In genomic region chr1:16666502-16667421, GRCh38 we compare ENCODE assay signal across 10 cellular contexts. TPM values are rescaled to one million over a fixed set of nuclear protein-coding genes. Genes with fewer than 3 reads are reported as not detected.
DNase-seq lines count a peak whose midpoint lies in the region; ATAC-seq, FAIRE-seq and TF ChIP-seq lines count a peak whose summit lies in the region.
"Not testable (repeated sequence)": the region's sequence is repeated elsewhere in the genome, so short reads cannot be mapped to it uniquely, and the experiment has no call there.
"Had no signal": no experiment of that assay in that cellular context is flagged by ENCODE, and none has a peak within 500 bp of the region (broad histone marks: within the 10 kb centered on the region; RNA-seq: fewer than 3 reads in every experiment).

TSS of gene RNU1-3 (minus strand) at chr1:16666948.

- not testable (repeated sequence) for TF ChIP-seq EP300 in GM12878 (IDR thresholded peaks at IDR 0.05; ENCODE audit: borderline replicate concordance in 1 of 2, control insufficient read depth in 1 of 2, low read depth in 2 of 2, low read length in 2 of 2); ovary (IDR thresholded peaks at IDR 0.05)

- H3K36me3 ChIP-seq in CD8-positive, alpha-beta T cell (ENCODE audit: insufficient read depth, low read length); RWPE2 (ENCODE audit: low read depth); GM12878 (ENCODE audit: control insufficient read depth in 2 of 2, insufficient read depth in 2 of 2, low read length in 1 of 2); ovary: not testable (repeated sequence)

- SMC1A ChIA-PET in GM12878 (lab: Charles Lee; ENCODE audit: uncharacterized antibody, unreplicated experiment) = not testable (repeated sequence)

- not testable (repeated sequence) for H3K9me3 Mint-ChIP-seq in CD8-positive, alpha-beta T cell

- H3K9ac ChIP-seq in GM12878 (ENCODE audit: control insufficient read depth, insufficient read depth, low read length) = not testable (repeated sequence)

- TSS peak; percentile 100 for BruUV-seq in GM12878 (replicated peaks; lab: Mats Ljungman, UMichigan)

- not testable (repeated sequence) for H3K36me3 Mint-ChIP-seq in CD8-positive, alpha-beta T cell

- CTCF ChIA-PET in CD8-positive, alpha-beta T cell (lab: Charles Lee); GM12878 (lab: Yijun Ruan, JAX): not testable (repeated sequence)

- H3K4me3 ChIP-seq in CD8-positive, alpha-beta T cell (ENCODE audit: low read depth, low read length); RWPE2 (ENCODE audit: severe bottlenecking); GM12878; ovary: not testable (repeated sequence)

- not testable (repeated sequence) for H3K27me3 ChIP-seq in CD8-positive, alpha-beta T cell (ENCODE audit: insufficient read depth, low read length); RWPE2 (ENCODE audit: insufficient read depth, poor library complexity, severe bottlenecking); GM12878 (replicated peaks in 1 of 2; ENCODE audit: control insufficient read depth in 2 of 2, insufficient read depth in 2 of 2, low read length in 1 of 2); ovary

- intact Hi-C loops in CD8-positive, alpha-beta T cell (cut with DNase I, micrococcal nuclease); GM12878 (cut with micrococcal nuclease; ENCODE audit: unreplicated experiment); left cardiac atrium (cut with DNase I); ovary (cut with DNase I): not testable (repeated sequence)

- not testable (repeated sequence) for H3K4me1 ChIP-seq in CD8-positive, alpha-beta T cell (ENCODE audit: insufficient read depth, low read length); RWPE2 (ENCODE audit: insufficient read depth, poor library complexity, severe bottlenecking); GM12878 (ENCODE audit: control insufficient read depth, insufficient read depth, low read length); ovary (ENCODE audit: insufficient read depth)

- DNase-seq in CD8-positive, alpha-beta T cell; H54 (ENCODE audit: insufficient read length, low spot score); RWPE2 (ENCODE audit: low spot score); GM12878 (ENCODE audit: low read depth, low spot score); left cardiac atrium; ovary: not testable (repeated sequence)

- not testable (repeated sequence) for H3K27ac Mint-ChIP-seq in CD8-positive, alpha-beta T cell

- H4K20me1 ChIP-seq in GM12878 (ENCODE audit: control insufficient read depth, insufficient read depth) = not testable (repeated sequence)

- ATAC-seq in CD8-positive, alpha-beta T cell = peak; percentile 97
- peak; percentile 87 for ATAC-seq in GM19328 (IDR thresholded peaks at IDR 0.05; ENCODE audit: unreplicated experiment)
- peak; percentile 78 for ATAC-seq in HG03108 (IDR thresholded peaks at IDR 0.05; ENCODE audit: unreplicated experiment)
- peak; percentile 99 for ATAC-seq in RWPE2 (ENCODE audit: low read depth)
- peak; percentile 100 for ATAC-seq in GM12878
- ATAC-seq in left cardiac atrium = peak; percentile 98 to 100

- in situ Hi-C loops in GM12878 (cut with MboI) = not testable (repeated sequence)

- not testable (repeated sequence) for H3K4me2 ChIP-seq in GM12878 (ENCODE audit: control insufficient read depth, insufficient read depth)

- TF ChIP-seq RAD21 in GM12878 (IDR thresholded peaks at IDR 0.05; ENCODE audit: insufficient read depth, low read depth, low read length) = not testable (repeated sequence)

- H3K9me3 ChIP-seq in CD8-positive, alpha-beta T cell (ENCODE audit: low read length); RWPE2 (ENCODE audit: severe bottlenecking); GM12878 (replicated peaks; ENCODE audit: control insufficient read depth, insufficient read depth, low read length); ovary: not testable (repeated sequence)

- not testable (repeated sequence) for H2AFZ ChIP-seq in GM12878 (ENCODE audit: control insufficient read depth, low read depth, low read length)

- TF ChIP-seq POLR2A in H54 (IDR thresholded peaks at IDR 0.05; ENCODE audit: low read depth, low read length); GM12878 (IDR thresholded peaks at IDR 0.05; ENCODE audit: low read depth, low read length); ovary (IDR thresholded peaks at IDR 0.05): not testable (repeated sequence)

- not testable (repeated sequence) for TF ChIP-seq CTCF in CD8-positive, alpha-beta T cell (IDR thresholded peaks at IDR 0.05); RWPE2 (IDR thresholded peaks at IDR 0.05; ENCODE audit: poor library complexity, severe bottlenecking); GM12878 (IDR thresholded peaks at IDR 0.05 in 2 of 3, conservative IDR thresholded peaks at IDR 0.05 in 1 of 3; ENCODE audit: control insufficient read depth in 2 of 3, extremely low read depth in 1 of 3, insufficient read depth in 1 of 3, low read depth in 3 of 3, low read length in 3 of 3); ovary (IDR thresholded peaks at IDR 0.05)

- WGBS in GM12878 (ENCODE audit: insufficient coverage, insufficient replicate concordance, low lambda C conversion rate, missing lambda C conversion rate) = no CpG with 5 or more reads among the region's 46 CpGs
- no CpG with 5 or more reads among the region's 46 CpGs for WGBS in ovary, 3 donors

- not testable (repeated sequence) for H3K79me2 ChIP-seq in GM12878 (ENCODE audit: control insufficient read depth, insufficient read depth, low read length)

- peak; percentile 99 for FAIRE-seq in H54 (lab: Jason Lieb, UNC)
- FAIRE-seq in GM12878 (lab: Jason Lieb, UNC) = not testable (repeated sequence)

- H3K27me3 Mint-ChIP-seq in CD8-positive, alpha-beta T cell (ENCODE audit: low read depth) = not testable (repeated sequence)

- POLR2A ChIA-PET in CD8-positive, alpha-beta T cell (lab: Charles Lee); GM12878 (lab: Charles Lee): not testable (repeated sequence)

- not testable (repeated sequence) for H3K4me1 Mint-ChIP-seq in CD8-positive, alpha-beta T cell (ENCODE audit: low read depth)

- RAD21 ChIA-PET in GM12878 (lab: Charles Lee; ENCODE audit: unreplicated experiment) = not testable (repeated sequence)

- not testable (repeated sequence) for H3K4me3 Mint-ChIP-seq in CD8-positive, alpha-beta T cell

- H3K27ac ChIP-seq in CD8-positive, alpha-beta T cell (ENCODE audit: low read depth, low read length); RWPE2 (ENCODE audit: poor library complexity, severe bottlenecking); GM12878 (ENCODE audit: control insufficient read depth, insufficient read depth); ovary: not testable (repeated sequence)

RNA-seq across cellular contexts. Expression of gene RNU1-3, which starts in this region (rescaled TPM):
- total RNA-seq in CD8-positive, alpha-beta T cell = 1,000 to 10,000 TPM; 3,774 to 3,852 TPM
- total RNA-seq in GM12878 (2013; cell fraction: nucleolus; rRNA removed) = under 0.01 TPM in 2 replicates
- total RNA-seq in GM12878 (2014; rRNA removed) (under 0.01 TPM in 2 replicates), GM12878 (2014; rRNA removed; fragmentation: Illumina TruSeq; extraction: Trizol) (20,946 and 25,634 TPM in 2 replicates), GM12878 (2021) (2,403 and 2,678 TPM in 2 replicates), left cardiac atrium (over 10,000 TPM in 1 of 2 donors, 1,000 to 10,000 TPM in 1; 5,988 to 15,401 TPM), ovary (1,000 to 10,000 TPM in 5 of 7 donors, under 1 TPM in 2; under 0.01 to 7,521 (median 3,807) TPM)
- polyA plus RNA-seq in GM12878 (2011; ENCODE audit: low read depth) = not detected
- polyA plus RNA-seq in GM12878 (2011; rRNA removed) (82.4 and 113 TPM in 2 replicates), GM12878 (2014; fragmentation: Illumina TruSeq; extraction: Trizol) (not detected in 2 replicates), GM12878 (2014; fragmentation: Nextera tagmentation; extraction: Ambion mirVana) (1 to 10 TPM; 4.5 to 4.9 TPM), GM12878 (2014; rRNA removed) (not detected in 2 replicates), GM12878 (2016; fragmentation: Nextera tagmentation; extraction: Ambion mirVana) (1 to 10 TPM; 2.6 to 3.6 TPM), ovary (not detected)
- polyA plus RNA-seq in GM12878 (2011; cell fraction: cytosol; rRNA removed) = under 0.01 TPM in 1 of 2 replicates, not detected in the other
- under 0.01 TPM in 2 replicates for polyA plus RNA-seq in GM12878 (2011; cell fraction: nucleus; rRNA removed)
- 66.2 TPM in 1 of 2 replicates, not detected in the other for polyA plus RNA-seq in GM12878 (2012)
- under 0.01 and 12,429 TPM in 2 replicates for polyA minus RNA-seq in GM12878 (2011; rRNA and poly(A)+ RNA removed)
- polyA minus RNA-seq in GM12878 (2011; cell fraction: cytosol; rRNA and poly(A)+ RNA removed) = 90,580 and 95,504 TPM in 2 replicates
- 67,711 and 110,374 TPM in 2 replicates for polyA minus RNA-seq in GM12878 (2011; cell fraction: nucleus; rRNA and poly(A)+ RNA removed)
- total RNA-seq: M059J, myocyte had no signal
